ENCODE assay signal across 8 cellular contexts in the genomic region with DNA sequence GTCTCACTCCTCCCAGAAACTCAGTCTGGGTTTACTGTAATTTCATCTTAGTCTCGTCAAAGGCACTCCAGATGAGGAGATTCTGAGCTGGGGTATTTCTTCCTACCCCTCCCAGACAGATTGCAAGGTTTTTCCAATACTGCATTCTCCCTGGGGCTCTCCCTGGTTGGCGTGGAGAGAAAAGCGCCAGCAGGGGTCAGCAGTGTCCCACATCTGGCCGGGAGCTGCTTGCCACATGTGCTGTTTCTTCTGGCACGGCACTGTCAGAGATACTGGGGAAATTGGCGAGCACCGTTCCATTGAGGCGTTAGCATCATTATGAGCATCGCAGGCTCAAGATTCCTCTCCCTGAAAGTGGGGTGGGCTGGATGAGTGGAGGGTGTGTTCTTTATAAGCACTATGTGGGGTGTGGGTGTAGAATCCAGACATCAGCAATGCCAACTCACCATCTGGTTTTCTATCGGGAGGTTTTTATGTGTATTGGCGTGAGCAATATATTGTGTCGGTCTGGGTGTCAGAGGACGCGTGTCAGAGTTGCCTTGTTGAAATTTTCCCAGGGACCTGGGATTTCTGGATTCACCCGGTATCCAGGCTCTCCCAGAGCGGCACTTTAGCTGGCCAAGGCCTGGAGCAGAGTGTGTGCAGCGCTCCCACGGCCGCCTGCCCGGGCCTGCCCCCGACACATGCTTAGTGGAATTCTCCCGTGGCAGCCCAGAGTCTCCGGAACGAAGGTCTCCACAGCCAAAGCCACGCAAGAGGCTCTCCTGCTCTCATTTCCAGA. TPM values are rescaled to one million over a fixed set of nuclear protein-coding genes. Genes with fewer than 3 reads are reported as not detected.
DNase-seq lines count a peak whose midpoint lies in the region; ATAC-seq and TF ChIP-seq lines count a peak whose summit lies in the region.

No MANE protein-coding gene starts in this region.

- in situ Hi-C loops in gastrocnemius medialis (cut with MboI; ENCODE audit: low sequenced_read_pairs in 4 of 4): no loop called here

- H3K9ac ChIP-seq in NT2/D1 (ENCODE audit: insufficient read length, low read depth): no peak overlapping the region

- H3K4me1 ChIP-seq in Caco-2 (peaks cover 11% of the 10 kb centered on the region; the same call in 1 of the 2 replicates), NT2/D1 (ENCODE audit: insufficient read depth, insufficient read length) (peaks cover 16% of the 10 kb centered on the region), right cardiac atrium (ENCODE audit: control insufficient read depth, insufficient read depth, low read length) (peaks cover 7% of the 10 kb centered on the region), gastrocnemius medialis (peaks cover 12 to 17% of the 10 kb centered on the region in 2 donors)

- H3K27ac Mint-ChIP-seq in Caco-2 (ENCODE audit: unreplicated experiment): no peak overlapping the region

- intact Hi-C loops in Caco-2 (cut with micrococcal nuclease; ENCODE audit: unreplicated experiment) (loop anchor here (1.0 kb wide), 2 partner anchors 28 to 173 kb away; no protein-coding TSS in a partner anchor), right cardiac atrium (cut with DNase I) (loop anchor here in 1 of 4 donors (10.0 kb wide), 1 partner anchor 274 kb away; no protein-coding TSS in a partner anchor), gastrocnemius medialis (cut with DNase I; ENCODE audit: low total_unique reads) (loop anchor here (1.0 to 10.0 kb wide), 3 partner anchors 173 to 454 kb away; partner anchors contain the start of gene RNPEP)

- no peak for TF ChIP-seq POLR2A in gastrocnemius medialis (IDR thresholded peaks at IDR 0.05)

- whole genome bisulfite sequencing in right cardiac atrium: 37% methylated on average over 25 of the region's 25 CpGs

- POLR2A ChIA-PET in Caco-2 (lab: Charles Lee): no interaction called here

- H3K36me3 ChIP-seq in Caco-2 (ENCODE audit: control insufficient read depth, insufficient read depth, low read length) (no peaks in the 10 kb centered on the region), NT2/D1 (ENCODE audit: insufficient read depth, insufficient read length, low read length) (no peaks in the 10 kb centered on the region), gastrocnemius medialis (no peaks in the 10 kb centered on the region)

- H3K9me3 ChIP-seq in Caco-2 (no peaks in the 10 kb centered on the region), NT2/D1 (ENCODE audit: insufficient read depth, low read length) (no peaks in the 10 kb centered on the region), right cardiac atrium (ENCODE audit: control insufficient read depth, low read length) (no peaks in the 10 kb centered on the region), gastrocnemius medialis (no peaks in the 10 kb centered on the region)

- H3K4me3 ChIP-seq in Caco-2 (ENCODE audit: low read depth, low read length) (no peak overlapping the region), HL-60 (replicated peaks; ENCODE audit: insufficient read depth, low read length) (no peak overlapping the region), NT2/D1 (ENCODE audit: insufficient read length, low read depth) (no peak overlapping the region), right cardiac atrium (ENCODE audit: low read length) (no peak overlapping the region), gastrocnemius medialis (no peak overlapping the region)

- no peaks in the 10 kb centered on the region for H3K4me1 Mint-ChIP-seq in Caco-2 (ENCODE audit: low read depth, unreplicated experiment)

- no peaks in the 10 kb centered on the region for H3K36me3 Mint-ChIP-seq in Caco-2 (ENCODE audit: insufficient read depth, unreplicated experiment)

- H3K27ac ChIP-seq in HL-60 (replicated peaks) (no peak overlapping the region), right cardiac atrium (ENCODE audit: low read length) (peak overlapping the region; percentile 67), gastrocnemius medialis (peak overlapping the region; percentile 44 to 57 (median 50))

- CTCF ChIA-PET in Caco-2 (lab: Charles Lee): interaction anchor here (0.5 to 1.9 kb wide), 12 partner anchors 8 to 264 kb away, joined by 3 to 8 read pairs (median 6); no protein-coding TSS in a partner anchor

- H3K9me3 Mint-ChIP-seq in Caco-2 (ENCODE audit: unreplicated experiment): no peaks in the 10 kb centered on the region

- peak; percentile 67 to 76 for DNase-seq in Caco-2
- peak in 1 of 2 experiments; percentile 61 for DNase-seq in HL-60 (ENCODE audit: low read depth in 1 of 2, low spot score in 1 of 2)
- DNase-seq in NT2/D1 (ENCODE audit: low read depth, low spot score): peak; percentile 84
- peak in 53 of 56 donors; percentile 19 to 91 (median 72) for DNase-seq in amygdala (lab: John Stamatoyannopoulos, UW)
- peak; percentile 91 to 96 (median 94) for DNase-seq in right cardiac atrium
- DNase-seq in gastrocnemius medialis: peak; percentile 53 to 67
- no peak for DNase-seq in LoVo (ENCODE audit: low spot score)

- no peak overlapping the region for H3K4me3 Mint-ChIP-seq in Caco-2 (ENCODE audit: unreplicated experiment)

- H3K27me3 ChIP-seq in Caco-2 (replicated peaks; ENCODE audit: control insufficient read depth, insufficient read depth, low read length) (no peaks in the 10 kb centered on the region), HL-60 (ENCODE audit: insufficient read depth, poor library complexity, severe bottlenecking) (no peaks in the 10 kb centered on the region), NT2/D1 (ENCODE audit: insufficient read depth, insufficient read length) (peaks cover 3% of the 10 kb centered on the region), right cardiac atrium (ENCODE audit: control insufficient read depth, insufficient read depth) (no peaks in the 10 kb centered on the region), gastrocnemius medialis (no peaks in the 10 kb centered on the region)

- BruUV-seq in Caco-2 (replicated peaks; lab: Mats Ljungman, UMichigan): no TSS peak

- TF ChIP-seq CTCF in Caco-2 (IDR thresholded peaks at IDR 0.05; ENCODE audit: insufficient read depth in 1 of 2, low read depth in 1 of 2, low read length in 1 of 2, severe bottlenecking in 1 of 2, unreplicated experiment in 1 of 2): peak; percentile 71 to 80
- TF ChIP-seq CTCF in HL-60 (IDR thresholded peaks at IDR 0.05; ENCODE audit: insufficient read depth, low read length): peak; percentile 73
- TF ChIP-seq CTCF in gastrocnemius medialis (IDR thresholded peaks at IDR 0.05 in 4 of 5, conservative IDR thresholded peaks at IDR 0.05 in 1 of 5): peak; percentile 36 to 74 (median 69)

- H3K27me3 Mint-ChIP-seq in Caco-2 (ENCODE audit: insufficient read depth, unreplicated experiment): no peaks in the 10 kb centered on the region

- ATAC-seq in right cardiac atrium (peak; percentile 90 to 91), gastrocnemius medialis (peak; percentile 69 to 75), HG03378 (IDR thresholded peaks at IDR 0.05; ENCODE audit: unreplicated experiment) (no peak)

RNA-seq across cellular contexts. Expression of gene NAV1, which starts 8.0 kb away (rescaled TPM):
- total RNA-seq in Caco-2 (2022) (2.0 and 4.6 TPM in 2 replicates), right cardiac atrium (10 to 100 TPM; 13.3 to 29.1 (median 20.6) TPM), gastrocnemius medialis (1 to 10 TPM; 4.2 to 9.1 (median 7.1) TPM)
- 8.0 TPM for polyA plus RNA-seq in right cardiac atrium

RNA-seq across cellular contexts. Expression of gene CSRP1, which starts 24.0 kb away (rescaled TPM):
- total RNA-seq in Caco-2 (2022) (60.0 and 60.8 TPM in 2 replicates), right cardiac atrium (100 to 1,000 TPM in 3 of 4 donors, 10 to 100 TPM in 1; 97.2 to 343 (median 132) TPM), gastrocnemius medialis (10 to 100 TPM; 22.7 to 91.1 (median 68.9) TPM)
- 121 TPM for polyA plus RNA-seq in right cardiac atrium
